In the genomic region with DNA sequence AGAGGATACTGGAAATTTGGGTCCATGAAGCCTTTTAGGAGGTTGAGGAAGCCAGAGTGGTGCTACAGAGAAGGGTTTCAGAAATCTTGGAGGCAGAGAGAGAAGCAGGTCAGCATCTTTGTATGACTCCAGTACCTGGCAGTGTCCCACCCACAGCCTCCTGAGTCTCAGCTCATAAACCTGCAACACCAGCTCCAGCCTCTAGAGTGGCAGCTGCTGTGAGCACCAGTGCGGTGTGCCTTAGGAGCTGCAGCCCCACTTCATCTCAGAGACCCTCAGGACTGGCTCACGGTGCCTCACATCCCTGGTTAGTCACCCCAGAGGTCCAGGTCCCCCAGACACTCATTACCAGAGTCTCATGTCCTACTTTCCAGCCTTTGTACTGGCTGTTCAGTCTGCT, we compare ENCODE assay signal across 12 cellular contexts.
DNase-seq lines count a peak whose midpoint lies in the region; ATAC-seq, FAIRE-seq and TF ChIP-seq lines count a peak whose summit lies in the region.
"Had no signal": no experiment of that assay in that cellular context is flagged by ENCODE, and none has a peak within 500 bp of the region (broad histone marks: within the 10 kb centered on the region; RNA-seq: fewer than 3 reads in every experiment).

No MANE protein-coding gene starts in this region.

- no peaks in the 10 kb centered on the region for H3K4me1 Mint-ChIP-seq in activated T-cell treated with anti-CD3 and anti-CD28 coated beads, Interleukin-2, amount 50 U/mL, for 4 hours (ENCODE audit: low read depth)

- no peaks in the 10 kb centered on the region for H3K27me3 ChIP-seq in brain microvascular endothelial cell (replicated peaks)
- H3K27me3 ChIP-seq: BLaER1, colonic mucosa had no signal

- peaks cover 6% of the 10 kb centered on the region for H3K27me3 Mint-ChIP-seq in activated T-cell treated with anti-CD3 and anti-CD28 coated beads, Interleukin-2, amount 50 U/mL, for 4 hours (ENCODE audit: low read depth)

- H3K27ac ChIP-seq in brain microvascular endothelial cell, result no peak overlapping the region
- H3K27ac ChIP-seq: BLaER1, colonic mucosa, psoas muscle had no signal

- ATAC-seq in activated T-cell treated with anti-CD3 and anti-CD28 coated beads, Interleukin-2, amount 50 U/mL, for 4 hours, result peak; percentile 52 to 58
- ATAC-seq in HG03175 (IDR thresholded peaks at IDR 0.05; ENCODE audit: unreplicated experiment), result peak; percentile 52
- ATAC-seq: psoas muscle, Right ventricle myocardium inferior had no signal

- peak; percentile 49 for TF ChIP-seq CTCF in brain microvascular endothelial cell (IDR thresholded peaks at IDR 0.05; ENCODE audit: low read depth, low read length, missing control alignments)

- FAIRE-seq in GM12892 (lab: Jason Lieb, UNC), result no peak

- H3K36me3 Mint-ChIP-seq in activated T-cell treated with anti-CD3 and anti-CD28 coated beads, Interleukin-2, amount 50 U/mL, for 4 hours (ENCODE audit: insufficient read depth), result no peaks in the 10 kb centered on the region

- no peak for TF ChIP-seq POLR2A in GM12892 (IDR thresholded peaks at IDR 0.05; ENCODE audit: low read depth, low read length)

- no peaks in the 10 kb centered on the region for H3K9me3 Mint-ChIP-seq in activated T-cell treated with anti-CD3 and anti-CD28 coated beads, Interleukin-2, amount 50 U/mL, for 4 hours

- no peak overlapping the region for H3K4me3 ChIP-seq in brain microvascular endothelial cell (ENCODE audit: low read depth, low read length)
- H3K4me3 ChIP-seq: BLaER1, colonic mucosa, psoas muscle had no signal

- no peaks in the 10 kb centered on the region for H3K36me3 ChIP-seq in brain microvascular endothelial cell (replicated peaks)
- H3K36me3 ChIP-seq: BLaER1, colonic mucosa had no signal

- DNase-seq in activated T-cell treated with anti-CD3 and anti-CD28 coated beads, Interleukin-2, amount 50 U/mL, for 4 hours, result no peak
- DNase-seq in activated T-cell treated with anti-CD3 and anti-CD28 coated beads for 4 hours (no peak), brain microvascular endothelial cell (no peak), NCI-H524 (lab: John Stamatoyannopoulos, UW) (no peak), GM12892 (ENCODE audit: insufficient read length) (no peak), NCI-H1694 treated with DMSO at 0.1 percent for 48 hours (lab: John Stamatoyannopoulos, UW) (no peak)
- DNase-seq in stimulated activated CD8-positive, alpha-beta memory T cell treated with anti-CD3 and anti-CD28 coated beads, Interleukin-4, amount 100 ng/mL, for 24 hours (ENCODE audit: low read depth), result peak; percentile 6
- DNase-seq: colonic mucosa, psoas muscle had no signal

- in situ Hi-C loops in brain microvascular endothelial cell (cut with HindIII; ENCODE audit: low pct_ligation_motif_present, low sequenced_read_pairs), result no loop called here

- H3K4me3 Mint-ChIP-seq in activated T-cell treated with anti-CD3 and anti-CD28 coated beads, Interleukin-2, amount 50 U/mL, for 4 hours, result no peak overlapping the region
